In genomic region chr10:80110986-80111385, GRCh38 we compare ENCODE assay signal across 1 cellular context.
A peak's percentile ranks its signal among the peaks of the same experiment; 100 is the strongest.
TF ChIP-seq lines count a peak whose summit lies in the region.

No MANE protein-coding gene starts in this region.

TF ChIP-seq in HepG2, 621 proteins besides CTCF, POLR2A, EP300 and RAD21 (continues in another document):
- TF ChIP-seq FUBP1 (CRISPR knock-in tag; IDR thresholded peaks at IDR 0.05; ENCODE audit: borderline replicate concordance) = no peak
- TF ChIP-seq NCOA2 (CRISPR knock-in tag; IDR thresholded peaks at IDR 0.05) = peak; percentile 50; the same call in 1 of the 2 replicates
- no peak for TF ChIP-seq POLR2AphosphoS5 (IDR thresholded peaks at IDR 0.05; ENCODE audit: low read depth, low read length)
- no peak for TF ChIP-seq ETS1 (CRISPR knock-in tag; IDR thresholded peaks at IDR 0.05)
- TF ChIP-seq ARHGAP35 (CRISPR knock-in tag; IDR thresholded peaks at IDR 0.05; ENCODE audit: borderline replicate concordance) = no peak
- TF ChIP-seq GRHL1 (CRISPR knock-in tag; conservative IDR thresholded peaks at IDR 0.05) = no peak
- TF ChIP-seq HNF1A (IDR thresholded peaks at IDR 0.05; ENCODE audit: low read depth) = peak; percentile 56
- TF ChIP-seq HNF1A (CRISPR knock-in tag; IDR thresholded peaks at IDR 0.05; ENCODE audit: borderline replicate concordance) = 0 out of 2 replicates have a peak, but pooled peaks have one; percentile 40
- TF ChIP-seq SMC3 (IDR thresholded peaks at IDR 0.05; ENCODE audit: low read length) = no peak
- no peak for TF ChIP-seq CCDC6 (CRISPR knock-in tag; IDR thresholded peaks at IDR 0.05)
- TF ChIP-seq RFXANK (CRISPR knock-in tag; IDR thresholded peaks at IDR 0.05) = no peak
- no peak for TF ChIP-seq ZNF768 (CRISPR knock-in tag; IDR thresholded peaks at IDR 0.05)
- no peak for TF ChIP-seq POLR2G (IDR thresholded peaks at IDR 0.05; ENCODE audit: low read depth, low read length)
- TF ChIP-seq SALL2 (CRISPR knock-in tag; IDR thresholded peaks at IDR 0.05) = no peak
- TF ChIP-seq ZGPAT (CRISPR knock-in tag; IDR thresholded peaks at IDR 0.05) = no peak
- no peak for TF ChIP-seq MAFK (conservative IDR thresholded peaks at IDR 0.05 in 1 of 2, IDR thresholded peaks at IDR 0.05 in 1 of 2; ENCODE audit: low read length in 2 of 2)
- no peak for TF ChIP-seq U2AF2 (IDR thresholded peaks at IDR 0.05; ENCODE audit: low read depth, low read length)
- no peak for TF ChIP-seq NFAT5 (CRISPR knock-in tag; IDR thresholded peaks at IDR 0.05)
- TF ChIP-seq ZKSCAN8 (CRISPR knock-in tag; IDR thresholded peaks at IDR 0.05; ENCODE audit: borderline replicate concordance) = no peak
- TF ChIP-seq ZNF589 (CRISPR knock-in tag; conservative IDR thresholded peaks at IDR 0.05) = no peak
- no peak for TF ChIP-seq NR0B2 (CRISPR knock-in tag; IDR thresholded peaks at IDR 0.05)
- TF ChIP-seq KAT8 (CRISPR knock-in tag; IDR thresholded peaks at IDR 0.05) = no peak
- no peak for TF ChIP-seq ZNF44 (CRISPR knock-in tag; IDR thresholded peaks at IDR 0.05)
- TF ChIP-seq ISL2 (CRISPR knock-in tag; IDR thresholded peaks at IDR 0.05) = peak; percentile 41; the same call in 1 of the 2 replicates
- no peak for TF ChIP-seq ZNF280B (CRISPR knock-in tag; IDR thresholded peaks at IDR 0.05; ENCODE audit: borderline replicate concordance)
- TF ChIP-seq ZNF816 (CRISPR knock-in tag; IDR thresholded peaks at IDR 0.05; ENCODE audit: borderline replicate concordance) = no peak
- TF ChIP-seq CENPT (CRISPR knock-in tag; IDR thresholded peaks at IDR 0.05; ENCODE audit: low read depth) = no peak
- TF ChIP-seq GTF3A (CRISPR knock-in tag; conservative IDR thresholded peaks at IDR 0.05) = no peak
- TF ChIP-seq PATZ1 (CRISPR knock-in tag; IDR thresholded peaks at IDR 0.05) = peak; percentile 42; the same call in 1 of the 2 replicates
- TF ChIP-seq ISX (CRISPR knock-in tag; conservative IDR thresholded peaks at IDR 0.05) = no peak
- no peak for TF ChIP-seq PREB (CRISPR knock-in tag; IDR thresholded peaks at IDR 0.05)
- TF ChIP-seq MTA1 (CRISPR knock-in tag; IDR thresholded peaks at IDR 0.05; ENCODE audit: borderline replicate concordance) = no peak
- no peak for TF ChIP-seq YY1 (IDR thresholded peaks at IDR 0.05; ENCODE audit: insufficient read depth, insufficient replicate concordance, low read depth, low read length)
- no peak for TF ChIP-seq DPF2 (CRISPR knock-in tag; IDR thresholded peaks at IDR 0.05; ENCODE audit: borderline replicate concordance, low read depth)
- TF ChIP-seq ZBTB7A (CRISPR knock-in tag; IDR thresholded peaks at IDR 0.05) = no peak
- no peak for TF ChIP-seq ZEB1 (IDR thresholded peaks at IDR 0.05; ENCODE audit: insufficient replicate concordance, low read depth)
